Comparison of ENCODE assay signal across 1 cellular context in the genomic region with DNA sequence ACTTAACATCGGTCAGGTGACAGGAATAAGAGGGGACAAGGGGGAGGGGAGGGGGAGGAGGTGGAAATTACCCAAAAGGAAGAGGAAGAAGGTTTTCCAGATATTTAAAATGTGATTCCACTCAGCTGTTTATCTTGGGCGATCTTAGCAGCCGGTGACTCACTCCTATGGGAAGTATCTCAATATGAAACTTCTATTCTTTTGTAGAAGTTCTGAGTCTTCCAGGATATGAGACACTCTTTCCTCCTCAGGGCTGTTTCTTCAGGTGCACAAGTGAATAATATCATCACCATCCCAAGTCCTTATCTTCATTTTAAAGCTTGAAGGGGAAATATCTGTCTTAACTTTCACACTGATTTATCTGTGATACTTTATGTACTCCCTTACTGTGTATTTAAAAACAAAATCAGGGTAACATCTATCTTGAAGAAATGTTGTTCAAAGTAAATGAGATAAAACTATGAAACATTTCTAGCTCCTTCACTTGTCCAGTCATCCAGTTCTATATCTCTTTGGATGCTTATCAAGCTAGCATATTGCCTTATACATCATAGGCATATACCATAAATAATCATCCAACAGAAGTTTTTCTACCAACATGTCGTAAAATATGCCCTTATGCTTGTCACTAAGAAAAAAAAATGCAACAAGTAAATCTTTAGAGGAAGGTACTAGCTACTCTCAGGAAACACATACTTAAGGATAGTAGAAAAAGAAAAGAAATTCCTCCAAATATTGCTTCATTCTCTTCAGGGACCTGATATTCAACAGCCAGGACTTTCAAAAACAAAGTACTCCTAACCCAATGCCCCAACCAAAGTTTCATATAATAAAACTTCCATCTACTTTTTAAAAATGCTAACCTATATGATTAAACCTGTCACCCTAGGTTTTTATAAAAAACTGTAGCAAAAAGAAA.
A peak's percentile ranks its signal among the peaks of the same experiment; 100 is the strongest.
TF ChIP-seq lines count a peak whose summit lies in the region.

No MANE protein-coding gene starts in this region.

TF ChIP-seq in K562, 482 proteins besides CTCF, POLR2A, EP300 and RAD21 (continued from another document):
- peak; percentile 75 for TF ChIP-seq FOSL1 (tag; conservative IDR thresholded peaks at IDR 0.05)
- TF ChIP-seq ZNF77 (CRISPR knock-in tag; IDR thresholded peaks at IDR 0.05): no peak
- TF ChIP-seq TRIM28 (IDR thresholded peaks at IDR 0.05): no peak
- TF ChIP-seq, protein P1, sequence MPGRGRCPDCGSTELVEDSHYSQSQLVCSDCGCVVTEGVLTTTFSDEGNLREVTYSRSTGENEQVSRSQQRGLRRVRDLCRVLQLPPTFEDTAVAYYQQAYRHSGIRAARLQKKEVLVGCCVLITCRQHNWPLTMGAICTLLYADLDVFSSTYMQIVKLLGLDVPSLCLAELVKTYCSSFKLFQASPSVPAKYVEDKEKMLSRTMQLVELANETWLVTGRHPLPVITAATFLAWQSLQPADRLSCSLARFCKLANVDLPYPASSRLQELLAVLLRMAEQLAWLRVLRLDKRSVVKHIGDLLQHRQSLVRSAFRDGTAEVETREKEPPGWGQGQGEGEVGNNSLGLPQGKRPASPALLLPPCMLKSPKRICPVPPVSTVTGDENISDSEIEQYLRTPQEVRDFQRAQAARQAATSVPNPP (IDR thresholded peaks at IDR 0.05; ENCODE audit: borderline replicate concordance, insufficient read depth, insufficient read length): no peak
- TF ChIP-seq RCOR1 (IDR thresholded peaks at IDR 0.05; ENCODE audit: borderline replicate concordance in 1 of 2, low read depth in 2 of 2, low read length in 2 of 2): no peak
- TF ChIP-seq, protein P2, sequence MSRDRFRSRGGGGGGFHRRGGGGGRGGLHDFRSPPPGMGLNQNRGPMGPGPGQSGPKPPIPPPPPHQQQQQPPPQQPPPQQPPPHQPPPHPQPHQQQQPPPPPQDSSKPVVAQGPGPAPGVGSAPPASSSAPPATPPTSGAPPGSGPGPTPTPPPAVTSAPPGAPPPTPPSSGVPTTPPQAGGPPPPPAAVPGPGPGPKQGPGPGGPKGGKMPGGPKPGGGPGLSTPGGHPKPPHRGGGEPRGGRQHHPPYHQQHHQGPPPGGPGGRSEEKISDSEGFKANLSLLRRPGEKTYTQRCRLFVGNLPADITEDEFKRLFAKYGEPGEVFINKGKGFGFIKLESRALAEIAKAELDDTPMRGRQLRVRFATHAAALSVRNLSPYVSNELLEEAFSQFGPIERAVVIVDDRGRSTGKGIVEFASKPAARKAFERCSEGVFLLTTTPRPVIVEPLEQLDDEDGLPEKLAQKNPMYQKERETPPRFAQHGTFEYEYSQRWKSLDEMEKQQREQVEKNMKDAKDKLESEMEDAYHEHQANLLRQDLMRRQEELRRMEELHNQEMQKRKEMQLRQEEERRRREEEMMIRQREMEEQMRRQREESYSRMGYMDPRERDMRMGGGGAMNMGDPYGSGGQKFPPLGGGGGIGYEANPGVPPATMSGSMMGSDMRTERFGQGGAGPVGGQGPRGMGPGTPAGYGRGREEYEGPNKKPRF (IDR thresholded peaks at IDR 0.05; ENCODE audit: low read depth, low read length): no peak
- TF ChIP-seq, protein P3, sequence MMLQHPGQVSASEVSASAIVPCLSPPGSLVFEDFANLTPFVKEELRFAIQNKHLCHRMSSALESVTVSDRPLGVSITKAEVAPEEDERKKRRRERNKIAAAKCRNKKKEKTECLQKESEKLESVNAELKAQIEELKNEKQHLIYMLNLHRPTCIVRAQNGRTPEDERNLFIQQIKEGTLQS (IDR thresholded peaks at IDR 0.05): peak; percentile 49
- TF ChIP-seq, protein P3 (CRISPR knock-in tag; conservative IDR thresholded peaks at IDR 0.05): no peak
- TF ChIP-seq PHF21A (IDR thresholded peaks at IDR 0.05; ENCODE audit: borderline replicate concordance, low read depth): no peak
- peak; percentile 68; the same call in 1 of the 2 replicates for TF ChIP-seq JUND (IDR thresholded peaks at IDR 0.05; ENCODE audit: borderline replicate concordance, low read depth, low read length)
- TF ChIP-seq JUND (tag; IDR thresholded peaks at IDR 0.05; ENCODE audit: borderline replicate concordance, low read depth, low read length): peak; percentile 34; the same call in 1 of the 3 replicates
- no peak for TF ChIP-seq SRF (CRISPR knock-in tag; IDR thresholded peaks at IDR 0.05)
- peak; percentile 51; the same call in 1 of the 2 replicates for TF ChIP-seq JUN (IDR thresholded peaks at IDR 0.05; ENCODE audit: borderline replicate concordance, low read depth, low read length)
- TF ChIP-seq JUN (CRISPR knock-in tag; IDR thresholded peaks at IDR 0.05; ENCODE audit: borderline replicate concordance): no peak
- TF ChIP-seq U2AF2 (optimal IDR thresholded peaks at IDR 0.05; ENCODE audit: low read depth, low read length): no peak
- TF ChIP-seq HNRNPK (IDR thresholded peaks at IDR 0.05; ENCODE audit: low read depth, low read length, poor library complexity, severe bottlenecking): peak; percentile 80
- no peak for TF ChIP-seq FOXP1 (CRISPR knock-in tag; IDR thresholded peaks at IDR 0.05)
- TF ChIP-seq, protein P4, sequence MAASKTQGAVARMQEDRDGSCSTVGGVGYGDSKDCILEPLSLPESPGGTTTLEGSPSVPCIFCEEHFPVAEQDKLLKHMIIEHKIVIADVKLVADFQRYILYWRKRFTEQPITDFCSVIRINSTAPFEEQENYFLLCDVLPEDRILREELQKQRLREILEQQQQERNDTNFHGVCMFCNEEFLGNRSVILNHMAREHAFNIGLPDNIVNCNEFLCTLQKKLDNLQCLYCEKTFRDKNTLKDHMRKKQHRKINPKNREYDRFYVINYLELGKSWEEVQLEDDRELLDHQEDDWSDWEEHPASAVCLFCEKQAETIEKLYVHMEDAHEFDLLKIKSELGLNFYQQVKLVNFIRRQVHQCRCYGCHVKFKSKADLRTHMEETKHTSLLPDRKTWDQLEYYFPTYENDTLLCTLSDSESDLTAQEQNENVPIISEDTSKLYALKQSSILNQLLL (CRISPR knock-in tag; IDR thresholded peaks at IDR 0.05; ENCODE audit: borderline replicate concordance): peak; percentile 92
- TF ChIP-seq, protein P5, sequence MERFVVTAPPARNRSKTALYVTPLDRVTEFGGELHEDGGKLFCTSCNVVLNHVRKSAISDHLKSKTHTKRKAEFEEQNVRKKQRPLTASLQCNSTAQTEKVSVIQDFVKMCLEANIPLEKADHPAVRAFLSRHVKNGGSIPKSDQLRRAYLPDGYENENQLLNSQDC (CRISPR knock-in tag; IDR thresholded peaks at IDR 0.05): no peak
- peak; percentile 79 for TF ChIP-seq PCBP2 (IDR thresholded peaks at IDR 0.05; ENCODE audit: low read depth, low read length, poor library complexity, severe bottlenecking)
- TF ChIP-seq, protein P6, sequence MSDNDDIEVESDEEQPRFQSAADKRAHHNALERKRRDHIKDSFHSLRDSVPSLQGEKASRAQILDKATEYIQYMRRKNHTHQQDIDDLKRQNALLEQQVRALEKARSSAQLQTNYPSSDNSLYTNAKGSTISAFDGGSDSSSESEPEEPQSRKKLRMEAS (CRISPR knock-in tag; IDR thresholded peaks at IDR 0.05): no peak
- no peak for TF ChIP-seq ZBTB17 (CRISPR knock-in tag; IDR thresholded peaks at IDR 0.05)
